8 cellular contexts compared by ENCODE assay signal in genomic region chr2:232522014-232522854, GRCh38. TPM values are rescaled to one million over a fixed set of nuclear protein-coding genes. Genes with fewer than 3 reads are reported as not detected.
DNase-seq lines count a peak whose midpoint lies in the region; ATAC-seq, FAIRE-seq and TF ChIP-seq lines count a peak whose summit lies in the region.

No MANE protein-coding gene starts in this region.

- no peaks in the 10 kb centered on the region for H3K9me3 ChIP-seq in vagina

- no peak overlapping the region for H3K18ac ChIP-seq in mesendoderm (ENCODE audit: low read length)

- ATAC-seq in GM19023 (IDR thresholded peaks at IDR 0.05; ENCODE audit: unreplicated experiment): no peak

- H3K4me2 ChIP-seq in mesendoderm (ENCODE audit: low read length): no peak overlapping the region

- H2AK5ac ChIP-seq in mesendoderm (ENCODE audit: low read length): no peak overlapping the region

- H3K27ac ChIP-seq in vagina: no peak overlapping the region
- no peak overlapping the region for H3K27ac ChIP-seq in mesendoderm (ENCODE audit: low read depth, low read length)

- peaks cover 17% of the 10 kb centered on the region for H3K27me3 ChIP-seq in vagina
- H3K27me3 ChIP-seq in mesendoderm (ENCODE audit: insufficient read depth, low read length, poor library complexity): peaks cover 17% of the 10 kb centered on the region

- no CpG with 5 or more reads among the region's 79 CpGs for WGBS in mesendoderm (ENCODE audit: extremely low coverage, insufficient coverage, low lambda C conversion rate)

- no peak overlapping the region for H2BK15ac ChIP-seq in mesendoderm (replicated peaks; ENCODE audit: low read depth)

- H3K56ac ChIP-seq in mesendoderm (ENCODE audit: low read length): no peak overlapping the region

- H3K4ac ChIP-seq in mesendoderm (ENCODE audit: low read depth, low read length): no peak overlapping the region

- no peak overlapping the region for H3K4me3 ChIP-seq in GM12875 (ENCODE audit: low read depth, low read length)
- peak overlapping the region in 1 of 2 donors; percentile 29 for H3K4me3 ChIP-seq in vagina
- no peak overlapping the region for H3K4me3 ChIP-seq in mesendoderm (ENCODE audit: low read length)

- no peak overlapping the region for H2BK120ac ChIP-seq in mesendoderm (ENCODE audit: low read depth, low read length)

- H3K23ac ChIP-seq in mesendoderm (ENCODE audit: low read length): no peak overlapping the region

- FAIRE-seq in frontal cortex (lab: Jason Lieb, UNC): no peak

- intact Hi-C loops in vagina (cut with DNase I): no loop called here

- H2BK5ac ChIP-seq in mesendoderm (ENCODE audit: low read length): no peak overlapping the region

- peak; percentile 36 for DNase-seq in NCI-H69 (lab: John Stamatoyannopoulos, UW)
- DNase-seq in activated T-helper 1 cell treated with Interleukin-2 at 50 U/mL for 16 hours (ENCODE audit: low read depth): peak; percentile 41
- DNase-seq in frontal cortex (ENCODE audit: low spot score in 2 of 2): peak; percentile 87 to 89
- peak; percentile 89 for DNase-seq in retina
- no peak for DNase-seq in vagina (ENCODE audit: extremely low spot score in 2 of 2)
- no peak for DNase-seq in mesendoderm

- no peak overlapping the region for H4K8ac ChIP-seq in mesendoderm (ENCODE audit: low read depth, low read length)

- no peaks in the 10 kb centered on the region for H3K79me1 ChIP-seq in mesendoderm (ENCODE audit: low read length)

- peak; percentile 85 for TF ChIP-seq CTCF in GM12875 (IDR thresholded peaks at IDR 0.05; ENCODE audit: borderline replicate concordance, insufficient read depth, low read depth, low read length)
- peak; percentile 65 to 91 (median 90) for TF ChIP-seq CTCF in vagina (IDR thresholded peaks at IDR 0.05)

- no peak overlapping the region for H3K9ac ChIP-seq in mesendoderm (ENCODE audit: low read length)

- H3K36me3 ChIP-seq in vagina (no peaks in the 10 kb centered on the region), mesendoderm (ENCODE audit: control insufficient read depth, insufficient read depth, low read length) (no peaks in the 10 kb centered on the region)

- H4K5ac ChIP-seq in mesendoderm (ENCODE audit: low read length): no peak overlapping the region

- H3K4me1 ChIP-seq in vagina (peaks cover 21% of the 10 kb centered on the region), mesendoderm (ENCODE audit: control insufficient read depth, low read depth, low read length) (no peaks in the 10 kb centered on the region)

- H3K79me2 ChIP-seq in mesendoderm (ENCODE audit: control insufficient read depth, insufficient read depth, low read length): no peaks in the 10 kb centered on the region

- no peak for TF ChIP-seq POLR2A in vagina (IDR thresholded peaks at IDR 0.05)

RNA-seq across cellular contexts. Expression of gene PRSS56, which starts 2.0 kb away (rescaled TPM):
- total RNA-seq in frontal cortex (under 0.01 TPM), vagina (not detected)
- polyA plus RNA-seq in mesendoderm (2013, experiment 1 of 2): not detected
- 0.01 TPM for polyA plus RNA-seq in mesendoderm (2013, experiment 2 of 2)

RNA-seq across cellular contexts. Expression of gene CHRND, which starts 3.7 kb away (rescaled TPM):
- total RNA-seq in frontal cortex (not detected), vagina (not detected)
- not detected for polyA plus RNA-seq in mesendoderm (2013, experiment 1 of 2)
- 0.04 TPM for polyA plus RNA-seq in mesendoderm (2013, experiment 2 of 2)

RNA-seq across cellular contexts. Expression of gene CHRNG, which starts 17.3 kb away (rescaled TPM):
- total RNA-seq in frontal cortex (not detected), vagina (not detected)
- not detected for polyA plus RNA-seq in mesendoderm (2013, experiment 1 of 2)
- polyA plus RNA-seq in mesendoderm (2013, experiment 2 of 2): not detected

RNA-seq across cellular contexts. Expression of gene TIGD1, which starts 28.1 kb away (rescaled TPM):
- 10.6 TPM for total RNA-seq in frontal cortex
- 1.2 TPM for total RNA-seq in vagina
- 4.9 TPM for polyA plus RNA-seq in mesendoderm (2013, experiment 1 of 2)
- polyA plus RNA-seq in mesendoderm (2013, experiment 2 of 2): 5.1 TPM

RNA-seq across cellular contexts. Expression of gene EIF4E2, which starts 28.3 kb away (rescaled TPM):
- total RNA-seq in frontal cortex (38.3 TPM), vagina (17.9 TPM)
- 73.2 TPM for polyA plus RNA-seq in mesendoderm (2013, experiment 1 of 2)
- polyA plus RNA-seq in mesendoderm (2013, experiment 2 of 2): 72.6 TPM

Comparison
In these comparisons a context has a peak if more than half of its experiments do, and no peak if none do; other contexts are left out.
1. DNase-seq: peak in NCI-H69 (single experiment), activated T-helper 1 cell treated with Interleukin-2 at 50 U/mL for 16 hours (single experiment), frontal cortex (2 of 2) and retina (single experiment); none in vagina (0 of 2) and mesendoderm (single experiment).